In genomic region chr10:73734796-73735305, GRCh38 we compare ENCODE assay signal across 18 cellular contexts. TPM values are rescaled to one million over a fixed set of nuclear protein-coding genes. Genes with fewer than 3 reads are reported as not detected.
DNase-seq lines count a peak whose midpoint lies in the region; ATAC-seq, FAIRE-seq and TF ChIP-seq lines count a peak whose summit lies in the region.
"Had no signal": no experiment of that assay in that cellular context is flagged by ENCODE, and none has a peak within 500 bp of the region (broad histone marks: within the 10 kb centered on the region; RNA-seq: fewer than 3 reads in every experiment).

No MANE protein-coding gene starts in this region.

- H3K9me3 Mint-ChIP-seq in neural crest cell, result no peaks in the 10 kb centered on the region
- H3K9me3 Mint-ChIP-seq: GM23338, H9 had no signal

- H3K27ac Mint-ChIP-seq in neural crest cell (ENCODE audit: unreplicated experiment), result peak overlapping the region; percentile 78
- H3K27ac Mint-ChIP-seq: GM23338 had no signal

- H3K27me3 ChIP-seq in K562 (ENCODE audit: control insufficient read depth in 2 of 2, insufficient read depth in 2 of 2, low read length in 2 of 2), result no peaks in the 10 kb centered on the region
- H3K27me3 ChIP-seq in gastrocnemius medialis, result no peaks in the 10 kb centered on the region

- H3K36me3 Mint-ChIP-seq in neural crest cell (ENCODE audit: low read depth), result peaks cover 4% of the 10 kb centered on the region

- no peaks in the 10 kb centered on the region for H3K27me3 Mint-ChIP-seq in neural crest cell (ENCODE audit: low read depth)
- H3K27me3 Mint-ChIP-seq: CD4-positive, alpha-beta memory T cell had no signal

- TF ChIP-seq CTCF in K562 (IDR thresholded peaks at IDR 0.05 in 2 of 3, conservative IDR thresholded peaks at IDR 0.05 in 1 of 3; ENCODE audit: insufficient read depth in 2 of 3, low read depth in 1 of 3, low read length in 3 of 3) (no peak), kidney (IDR thresholded peaks at IDR 0.05; ENCODE audit: borderline replicate concordance, extremely low read depth, insufficient read depth) (no peak), neural crest cell (conservative IDR thresholded peaks at IDR 0.05) (no peak), gastrocnemius medialis (IDR thresholded peaks at IDR 0.05 in 4 of 5, conservative IDR thresholded peaks at IDR 0.05 in 1 of 5) (no peak)

- no peak for TF ChIP-seq EP300 in K562 (IDR thresholded peaks at IDR 0.05; ENCODE audit: low read length)

- H3K4me1 ChIP-seq in K562 (replicated peaks in 1 of 2; ENCODE audit: control insufficient read depth in 2 of 2, insufficient read depth in 2 of 2, low read length in 2 of 2), result peaks cover 0 to 22% of the 10 kb centered on the region in 2 experiments; a peak in 3 of 5 replicates
- peaks cover 0 to 4% of the 10 kb centered on the region in 2 donors for H3K4me1 ChIP-seq in kidney (ENCODE audit: control insufficient read depth in 1 of 2, insufficient read depth in 1 of 2, low read depth in 1 of 2, low read length in 2 of 2)
- peaks cover 14 to 25% of the 10 kb centered on the region in 2 donors for H3K4me1 ChIP-seq in gastrocnemius medialis

- no peak overlapping the region for H3K4me3 Mint-ChIP-seq in neural crest cell
- H3K4me3 Mint-ChIP-seq: GM23338, H9 had no signal

- in situ Hi-C loops in K562 (cut with MboI) (no loop called here), gastrocnemius medialis (cut with MboI; ENCODE audit: low sequenced_read_pairs in 4 of 4) (no loop called here)

- H3K4me2 ChIP-seq in K562 (ENCODE audit: insufficient read depth, low read length), result no peak overlapping the region

- H3K9ac ChIP-seq in K562 (ENCODE audit: insufficient read depth in 1 of 2, low read depth in 2 of 2, low read length in 2 of 2) (peak overlapping the region in 1 of 2 experiments; percentile 61; a peak in 2 of 4 replicates), kidney (ENCODE audit: low read length in 2 of 2) (no peak overlapping the region)

- no peaks in the 10 kb centered on the region for H4K20me1 ChIP-seq in K562 (replicated peaks; ENCODE audit: control insufficient read depth, insufficient read depth, low read length)

- no peak for TF ChIP-seq RAD21 in K562 (CRISPR knock-in tag; conservative IDR thresholded peaks at IDR 0.05 in 1 of 2, IDR thresholded peaks at IDR 0.05 in 1 of 2)

- H3K79me2 ChIP-seq in K562 (ENCODE audit: control insufficient read depth, insufficient read depth, low read length), result peaks cover 25% of the 10 kb centered on the region

- no peaks in the 10 kb centered on the region for H3K9me1 ChIP-seq in K562 (ENCODE audit: control insufficient read depth, insufficient read depth, low read length)

- H3K27ac ChIP-seq in K562 (ENCODE audit: extremely low read depth, low read depth, low read length), result no peak overlapping the region
- no peak overlapping the region for H3K27ac ChIP-seq in kidney (ENCODE audit: low read depth in 2 of 2, low read length in 2 of 2)
- peak overlapping the region; percentile 28 to 59 (median 38) for H3K27ac ChIP-seq in gastrocnemius medialis

- H3K36me3 ChIP-seq in K562 (ENCODE audit: control insufficient read depth, insufficient read depth, low read length) (peaks cover 37% of the 10 kb centered on the region; the same call in 1 of the 3 replicates), kidney (ENCODE audit: control insufficient read depth in 1 of 2, insufficient read depth in 2 of 2, low read length in 2 of 2) (peaks cover 0 to 3% of the 10 kb centered on the region in 2 donors), gastrocnemius medialis (peaks cover 0 to 19% of the 10 kb centered on the region in 2 donors)

- BruUV-seq in K562 (replicated peaks; lab: Mats Ljungman, UMichigan), result no TSS peak

- ATAC-seq in K562 (no peak), gastrocnemius medialis (no peak), GM21515 (IDR thresholded peaks at IDR 0.05; ENCODE audit: unreplicated experiment) (no peak), GM18505 (IDR thresholded peaks at IDR 0.05; ENCODE audit: unreplicated experiment) (no peak)
- ATAC-seq: HCT116 had no signal

- H2AFZ ChIP-seq in K562 (ENCODE audit: low read depth, low read length), result no peak overlapping the region
- H2AFZ ChIP-seq: GM23338 had no signal

- intact Hi-C loops in K562 (cut with micrococcal nuclease) (no loop called here), kidney (cut with DNase I) (no loop called here), gastrocnemius medialis (cut with DNase I; ENCODE audit: low total_unique reads) (no loop called here), posterior vena cava (cut with DNase I) (no loop called here)

- FAIRE-seq in K562 (lab: Jason Lieb, UNC) (no peak), kidney (lab: Jason Lieb, UNC) (no peak)
- FAIRE-seq: GM12891 had no signal

- H3K9me3 ChIP-seq in K562 (replicated peaks; ENCODE audit: control insufficient read depth, insufficient read depth, low read depth, low read length) (no peaks in the 10 kb centered on the region), kidney (ENCODE audit: control insufficient read depth in 1 of 2, low read length in 2 of 2) (no peaks in the 10 kb centered on the region), gastrocnemius medialis (no peaks in the 10 kb centered on the region)

- CTCF ChIA-PET in K562 (lab: Yijun Ruan, JAX; ENCODE audit: low intra/inter-chr PET ratio), result no interaction called here

- H3K4me1 Mint-ChIP-seq in neural crest cell, result peaks cover 13% of the 10 kb centered on the region

- 74% methylated on average over 5 of the region's 5 CpGs for WGBS in K562 (ENCODE audit: insufficient coverage, low coverage, missing lambda C conversion rate)

- TF ChIP-seq POLR2A in K562 (conservative IDR thresholded peaks at IDR 0.05) (no peak), gastrocnemius medialis (IDR thresholded peaks at IDR 0.05) (no peak), GM18505 (IDR thresholded peaks at IDR 0.05; ENCODE audit: borderline replicate concordance, extremely low read depth, insufficient read depth, insufficient read length) (no peak)

- H3K4me3 ChIP-seq in K562 (no peak overlapping the region), kidney (ENCODE audit: low read length in 2 of 2) (no peak overlapping the region), gastrocnemius medialis (no peak overlapping the region)

- POLR2A ChIA-PET in K562 (lab: Yijun Ruan, JAX), result interaction anchor here (0.6 to 7.0 kb wide), 5 partner anchors 8 to 36 kb away, joined by 3 to 118 read pairs (median 3); partner anchors contain the start of gene SEC24C

- DNase-seq in K562 (ENCODE audit: extremely low read depth in 1 of 4, low spot score in 3 of 4) (no peak), kidney (peak; percentile 55), neural crest cell (ENCODE audit: low read depth, low spot score) (no peak), gastrocnemius medialis (no peak), posterior vena cava (ENCODE audit: low spot score) (no peak)
- DNase-seq: C1 segment of cervical spinal cord; Calu3; CD4-positive, alpha-beta memory T cell; COR-L47; DMS53; DMS79 treated with DMSO at 0.1 percent for 48 hours; GF-D8; H9 had no signal

RNA-seq across cellular contexts. Expression of gene SEC24C, which starts 9.3 kb away (rescaled TPM):
- total RNA-seq in K562 (2011; cell fraction: chromatin; rRNA removed; ENCODE audit: low replicate concordance), result 185 and 253 TPM in 2 replicates
- total RNA-seq in K562 (2011; cell fraction: nucleolus; rRNA removed), result 121 and 131 TPM in 2 replicates
- 132 and 136 TPM in 2 replicates for total RNA-seq in K562 (2011; cell fraction: nucleoplasm; rRNA removed)
- total RNA-seq in K562 (2014; rRNA removed), result 70.5 and 99.4 TPM in 2 replicates
- total RNA-seq in K562 (2014; rRNA removed; fragmentation: Illumina TruSeq; extraction: Trizol), result 48.6 and 48.7 TPM in 2 replicates
- total RNA-seq in K562 (2015; rRNA removed; fragmentation: Illumina TruSeq; extraction: Trizol), result 55.5 and 59.4 TPM in 2 replicates
- 103 and 115 TPM in 2 replicates for total RNA-seq in K562 (2021)
- polyA plus RNA-seq in K562 (2011; rRNA removed), result 97.4 and 150 TPM in 2 replicates
- 116 and 140 TPM in 2 replicates for polyA plus RNA-seq in K562 (2011; cell fraction: cytosol; rRNA removed)
- 227 TPM in 2 replicates for polyA plus RNA-seq in K562 (2011; cell fraction: nucleus; rRNA removed)
- polyA plus RNA-seq in K562 (2012), result 94.4 and 137 TPM in 2 replicates
- 108 and 110 TPM in 2 replicates for polyA plus RNA-seq in K562 (2014; fragmentation: Illumina TruSeq; extraction: Trizol)
- 10 to 100 TPM; 19.0 to 88.4 TPM for polyA plus RNA-seq in K562 (2014; fragmentation: Nextera tagmentation; extraction: Ambion mirVana)
- 64.7 and 68.8 TPM in 2 replicates for polyA plus RNA-seq in K562 (2014; rRNA removed)
- polyA minus RNA-seq in K562 (2011; rRNA and poly(A)+ RNA removed), result 164 and 184 TPM in 2 replicates
- 98.3 and 102 TPM in 2 replicates for polyA minus RNA-seq in K562 (2011; cell fraction: cytosol; rRNA and poly(A)+ RNA removed)
- polyA minus RNA-seq in K562 (2011; cell fraction: nucleus; rRNA and poly(A)+ RNA removed), result 40.7 and 54.6 TPM in 2 replicates
- 66.9 TPM for total RNA-seq in kidney
- 39.2 TPM for polyA plus RNA-seq in kidney (ENCODE audit: insufficient read depth, low read depth, low replicate concordance)
- 81.4 and 85.9 TPM in 2 replicates for total RNA-seq in neural crest cell
- 10 to 100 TPM; 43.6 to 90.5 (median 69.6) TPM for total RNA-seq in gastrocnemius medialis
- total RNA-seq in posterior vena cava, result 10 to 100 TPM; 51.3 to 51.4 TPM

RNA-seq across cellular contexts. Expression of gene AGAP5, which starts 36.9 kb away (rescaled TPM):
- 22.4 and 44.9 TPM in 2 replicates for total RNA-seq in K562 (2011; cell fraction: chromatin; rRNA removed; ENCODE audit: low replicate concordance)
- total RNA-seq in K562 (2011; cell fraction: nucleolus; rRNA removed), result 12.0 and 15.7 TPM in 2 replicates
- total RNA-seq in K562 (2011; cell fraction: nucleoplasm; rRNA removed), result 23.0 and 30.7 TPM in 2 replicates
- total RNA-seq in K562 (2014; rRNA removed) (1.2 and 3.5 TPM in 2 replicates), K562 (2014; rRNA removed; fragmentation: Illumina TruSeq; extraction: Trizol) (3.7 and 5.3 TPM in 2 replicates), K562 (2015; rRNA removed; fragmentation: Illumina TruSeq; extraction: Trizol) (6.1 and 6.2 TPM in 2 replicates), K562 (2021) (5.1 and 5.6 TPM in 2 replicates), kidney (9.9 TPM), neural crest cell (8.8 TPM in 2 replicates), gastrocnemius medialis (1 to 10 TPM; 1.6 to 4.1 (median 3.1) TPM), posterior vena cava (1 to 10 TPM; 7.3 to 7.8 TPM)
- polyA plus RNA-seq in K562 (2011; rRNA removed) (7.5 and 10.1 TPM in 2 replicates), K562 (2014; fragmentation: Illumina TruSeq; extraction: Trizol) (5.4 and 7.0 TPM in 2 replicates), K562 (2014; fragmentation: Nextera tagmentation; extraction: Ambion mirVana) (under 1 TPM; 0.32 to 0.66 TPM), K562 (2014; rRNA removed) (5.0 and 6.8 TPM in 2 replicates), kidney (ENCODE audit: insufficient read depth, low read depth, low replicate concordance) (3.8 TPM)
- 4.1 and 5.4 TPM in 2 replicates for polyA plus RNA-seq in K562 (2011; cell fraction: cytosol; rRNA removed)
- 35.9 and 45.0 TPM in 2 replicates for polyA plus RNA-seq in K562 (2011; cell fraction: nucleus; rRNA removed)
- 3.9 and 9.2 TPM in 2 replicates for polyA plus RNA-seq in K562 (2012)
- polyA minus RNA-seq in K562 (2011; rRNA and poly(A)+ RNA removed), result 5.3 and 5.7 TPM in 2 replicates
- 1.2 and 2.4 TPM in 2 replicates for polyA minus RNA-seq in K562 (2011; cell fraction: cytosol; rRNA and poly(A)+ RNA removed)
- polyA minus RNA-seq in K562 (2011; cell fraction: nucleus; rRNA and poly(A)+ RNA removed), result 4.8 and 9.8 TPM in 2 replicates

RNA-seq across cellular contexts. Expression of gene CHCHD1, which starts 47.0 kb away (rescaled TPM):
- total RNA-seq in K562 (2011; cell fraction: chromatin; rRNA removed; ENCODE audit: low replicate concordance), result 21.6 and 37.5 TPM in 2 replicates
- total RNA-seq in K562 (2011; cell fraction: nucleolus; rRNA removed), result 20.1 and 25.8 TPM in 2 replicates
- total RNA-seq in K562 (2011; cell fraction: nucleoplasm; rRNA removed), result 37.9 and 46.2 TPM in 2 replicates
- 82.9 and 130 TPM in 2 replicates for total RNA-seq in K562 (2014; rRNA removed)
- total RNA-seq in K562 (2014; rRNA removed; fragmentation: Illumina TruSeq; extraction: Trizol), result 68.2 and 79.6 TPM in 2 replicates
- 69.6 and 83.4 TPM in 2 replicates for total RNA-seq in K562 (2015; rRNA removed; fragmentation: Illumina TruSeq; extraction: Trizol)
- total RNA-seq in K562 (2021), result 52.9 and 54.9 TPM in 2 replicates
- polyA plus RNA-seq in K562 (2011; rRNA removed), result 84.9 and 110 TPM in 2 replicates
- polyA plus RNA-seq in K562 (2011; cell fraction: cytosol; rRNA removed), result 54.8 and 55.0 TPM in 2 replicates
- polyA plus RNA-seq in K562 (2011; cell fraction: nucleus; rRNA removed), result 33.4 and 48.1 TPM in 2 replicates
- 70.3 and 131 TPM in 2 replicates for polyA plus RNA-seq in K562 (2012)
- polyA plus RNA-seq in K562 (2014; fragmentation: Illumina TruSeq; extraction: Trizol), result 59.5 and 75.0 TPM in 2 replicates
- polyA plus RNA-seq in K562 (2014; fragmentation: Nextera tagmentation; extraction: Ambion mirVana), result 100 to 1,000 TPM in 1 of 2 experiments, 10 to 100 TPM in 1; 89.7 to 114 TPM
- 126 and 135 TPM in 2 replicates for polyA plus RNA-seq in K562 (2014; rRNA removed)
- 21.0 and 21.1 TPM in 2 replicates for polyA minus RNA-seq in K562 (2011; rRNA and poly(A)+ RNA removed)
- polyA minus RNA-seq in K562 (2011; cell fraction: cytosol; rRNA and poly(A)+ RNA removed), result 11.0 and 14.1 TPM in 2 replicates
- polyA minus RNA-seq in K562 (2011; cell fraction: nucleus; rRNA and poly(A)+ RNA removed), result 11.0 and 27.2 TPM in 2 replicates
- 23.4 TPM for total RNA-seq in kidney
- 105 TPM for polyA plus RNA-seq in kidney (ENCODE audit: insufficient read depth, low read depth, low replicate concordance)
- 34.8 and 38.9 TPM in 2 replicates for total RNA-seq in neural crest cell
- 10 to 100 TPM; 25.3 to 41.8 (median 32.7) TPM for total RNA-seq in gastrocnemius medialis
- 10 to 100 TPM; 15.1 to 18.8 TPM for total RNA-seq in posterior vena cava

RNA-seq across cellular contexts. Expression of gene ZSWIM8, which starts 50.6 kb away (rescaled TPM):
- total RNA-seq in K562 (2011; cell fraction: chromatin; rRNA removed; ENCODE audit: low replicate concordance), result 202 and 543 TPM in 2 replicates
- 249 and 295 TPM in 2 replicates for total RNA-seq in K562 (2011; cell fraction: nucleolus; rRNA removed)
- 177 and 202 TPM in 2 replicates for total RNA-seq in K562 (2011; cell fraction: nucleoplasm; rRNA removed)
- total RNA-seq in K562 (2014; rRNA removed) (21.9 and 34.2 TPM in 2 replicates), K562 (2014; rRNA removed; fragmentation: Illumina TruSeq; extraction: Trizol) (14.9 and 15.0 TPM in 2 replicates), K562 (2015; rRNA removed; fragmentation: Illumina TruSeq; extraction: Trizol) (26.7 and 30.0 TPM in 2 replicates), K562 (2021) (43.4 and 45.6 TPM in 2 replicates), kidney (91.8 TPM), neural crest cell (74.9 and 75.7 TPM in 2 replicates), gastrocnemius medialis (10 to 100 TPM; 52.6 to 81.4 (median 78.9) TPM), posterior vena cava (10 to 100 TPM; 73.4 to 92.0 TPM)
- polyA plus RNA-seq in K562 (2011; rRNA removed) (35.1 and 76.4 TPM in 2 replicates), K562 (2014; fragmentation: Illumina TruSeq; extraction: Trizol) (40.7 and 51.3 TPM in 2 replicates), K562 (2014; fragmentation: Nextera tagmentation; extraction: Ambion mirVana) (1 to 10 TPM; 5.6 to 6.2 TPM), K562 (2014; rRNA removed) (38.4 and 47.8 TPM in 2 replicates), kidney (ENCODE audit: insufficient read depth, low read depth, low replicate concordance) (96.7 TPM)
- 51.3 and 87.4 TPM in 2 replicates for polyA plus RNA-seq in K562 (2011; cell fraction: cytosol; rRNA removed)
- 367 and 476 TPM in 2 replicates for polyA plus RNA-seq in K562 (2011; cell fraction: nucleus; rRNA removed)
- polyA plus RNA-seq in K562 (2012), result 41.4 and 84.7 TPM in 2 replicates
- polyA minus RNA-seq in K562 (2011; rRNA and poly(A)+ RNA removed), result 34.3 and 47.0 TPM in 2 replicates
- 38.9 and 42.1 TPM in 2 replicates for polyA minus RNA-seq in K562 (2011; cell fraction: cytosol; rRNA and poly(A)+ RNA removed)
- polyA minus RNA-seq in K562 (2011; cell fraction: nucleus; rRNA and poly(A)+ RNA removed), result 56.4 and 72.0 TPM in 2 replicates

Comparison
In these comparisons a context has a peak if more than half of its experiments do, and no peak if none do; other contexts are left out.
1. H3K27ac ChIP-seq: peak in gastrocnemius medialis (4 of 4); none in K562 (single experiment) and kidney (0 of 2).